7 cellular contexts compared by ENCODE assay signal in the genomic region with DNA sequence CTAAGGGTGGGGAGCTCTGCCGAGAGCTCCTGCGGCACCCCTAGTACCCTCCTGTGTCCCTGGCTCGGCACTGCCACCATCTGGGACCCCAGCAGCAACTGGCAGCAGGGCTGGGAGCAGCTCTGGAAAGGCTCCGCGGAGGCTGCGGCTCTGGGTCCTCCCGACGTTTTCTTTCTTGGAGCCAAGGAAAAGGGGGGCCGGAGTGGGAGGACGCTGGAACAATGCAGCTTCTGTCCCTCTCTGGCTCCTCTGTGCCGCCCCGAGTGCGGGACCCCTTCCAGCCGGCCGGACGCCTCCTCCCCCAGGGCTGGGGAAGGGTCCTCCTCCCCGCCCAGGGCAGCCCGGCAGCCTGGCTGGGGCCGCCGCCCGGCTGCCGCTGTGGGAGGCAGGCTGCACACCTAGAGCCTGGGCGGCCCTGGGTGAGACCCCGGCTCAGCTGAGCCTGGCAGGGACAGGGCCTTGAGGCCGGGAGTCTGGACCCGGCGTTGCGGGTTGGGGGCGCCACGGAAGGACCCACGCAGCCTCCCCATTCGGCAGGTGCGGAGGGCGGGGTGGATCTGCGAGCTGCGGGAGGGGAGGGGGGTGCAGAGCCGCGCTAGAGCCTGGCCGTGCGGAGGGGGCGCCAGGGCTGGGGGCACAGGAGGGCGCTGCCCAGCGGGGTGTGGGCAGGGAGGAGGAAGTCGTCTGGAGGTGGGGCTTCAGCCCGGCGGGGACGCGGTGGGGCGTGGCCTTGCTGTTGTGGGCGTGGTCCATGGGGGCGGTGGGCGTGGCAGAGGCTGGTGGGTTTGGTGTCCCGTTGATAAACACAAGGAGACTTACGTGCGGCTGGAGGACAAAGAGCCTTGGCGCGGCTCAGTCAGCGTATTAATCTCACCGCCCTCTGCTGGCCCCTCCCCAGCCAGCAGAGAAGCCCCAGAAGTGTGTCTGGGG. TPM values are rescaled to one million over a fixed set of nuclear protein-coding genes. Genes with fewer than 3 reads are reported as not detected.
A peak's percentile ranks its signal among the peaks of the same experiment; 100 is the strongest.
DNase-seq lines count a peak whose midpoint lies in the region; ATAC-seq and TF ChIP-seq lines count a peak whose summit lies in the region.

No MANE protein-coding gene starts in this region.

- TF ChIP-seq CTCF in body of pancreas (IDR thresholded peaks at IDR 0.05), result peak in 4 of 7 experiments; percentile 15 to 28 (median 24)

- no peaks in the 10 kb centered on the region for H3K27me3 ChIP-seq in HAP-1 (ENCODE audit: low read depth)
- no peaks in the 10 kb centered on the region for H3K27me3 ChIP-seq in body of pancreas

- H3K4me1 Mint-ChIP-seq in T-helper 2 cell treated with Interferon-gamma antibody and Interleukin-4, amounts not matched to agents 5 μg/mL and 100 μg/mL, for 36 hours (ENCODE audit: low read depth), result no peaks in the 10 kb centered on the region

- no peaks in the 10 kb centered on the region for H3K36me3 ChIP-seq in HAP-1 (replicated peaks)
- H3K36me3 ChIP-seq in body of pancreas (replicated peaks in 1 of 2; ENCODE audit: insufficient read depth in 1 of 2, low read depth in 2 of 2), result no peaks in the 10 kb centered on the region

- peak; percentile 90 to 92 (median 90) for TF ChIP-seq POLR2A in body of pancreas (IDR thresholded peaks at IDR 0.05)

- DNase-seq in HAP-1 (ENCODE audit: low spot score in 2 of 2) (peak; percentile 78 to 93), body of pancreas (peak; percentile 92 to 97 (median 94)), skeletal muscle cell (ENCODE audit: low read depth) (no peak)
- DNase-seq in T-helper 2 cell treated with Interferon-gamma antibody and Interleukin-4, amounts not matched to agents 5 μg/mL and 100 μg/mL, for 36 hours (ENCODE audit: low spot score), result peak; percentile 60

- H3K9me3 ChIP-seq in HAP-1 (no peaks in the 10 kb centered on the region), body of pancreas (no peaks in the 10 kb centered on the region), iPS-18c (ENCODE audit: control insufficient read depth, insufficient read depth, low read length) (peaks cover 2% of the 10 kb centered on the region)

- peak overlapping the region; percentile 93 to 97 (median 95) for H3K27ac ChIP-seq in body of pancreas

- no peak overlapping the region for H3K4me3 Mint-ChIP-seq in T-helper 2 cell treated with Interferon-gamma antibody and Interleukin-4, amounts not matched to agents 5 μg/mL and 100 μg/mL, for 36 hours

- ATAC-seq in body of pancreas, result peak; percentile 71
- no peak for ATAC-seq in HG02981 (IDR thresholded peaks at IDR 0.05; ENCODE audit: unreplicated experiment)
- ATAC-seq in GM18907 (IDR thresholded peaks at IDR 0.05; ENCODE audit: unreplicated experiment), result no peak

- no peaks in the 10 kb centered on the region for H3K27me3 Mint-ChIP-seq in T-helper 2 cell treated with Interferon-gamma antibody and Interleukin-4, amounts not matched to agents 5 μg/mL and 100 μg/mL, for 36 hours (ENCODE audit: low read depth)

- in situ Hi-C loops in HAP-1 (cut with MboI; ENCODE audit: low sequenced_read_pairs), result no loop called here

- WGBS in body of pancreas, 2 donors, result 3 to 4% methylated on average over 26 to 58 of the region's 59 CpGs

- H3K4me1 ChIP-seq in HAP-1, result peaks cover 4% of the 10 kb centered on the region
- peaks cover 62% of the 10 kb centered on the region for H3K4me1 ChIP-seq in body of pancreas

- no peaks in the 10 kb centered on the region for H3K9me3 Mint-ChIP-seq in T-helper 2 cell treated with Interferon-gamma antibody and Interleukin-4, amounts not matched to agents 5 μg/mL and 100 μg/mL, for 36 hours

- no peak overlapping the region for H3K27ac Mint-ChIP-seq in T-helper 2 cell treated with Interferon-gamma antibody and Interleukin-4, amounts not matched to agents 5 μg/mL and 100 μg/mL, for 36 hours

- H3K4me3 ChIP-seq in HAP-1 (no peak overlapping the region), body of pancreas (peak overlapping the region; percentile 6 to 35), iPS-18c (ENCODE audit: insufficient read depth, low read depth, low read length) (peak overlapping the region; percentile 50), skeletal muscle cell (ENCODE audit: low read depth, low read length) (peak overlapping the region; percentile 9)

- intact Hi-C loops in body of pancreas (cut with DNase I), result no loop called here

- H3K36me3 Mint-ChIP-seq in T-helper 2 cell treated with Interferon-gamma antibody and Interleukin-4, amounts not matched to agents 5 μg/mL and 100 μg/mL, for 36 hours (ENCODE audit: low read depth), result no peaks in the 10 kb centered on the region

RNA-seq across cellular contexts. Expression of a gene that starts 15.1 kb away (rescaled TPM):
- 10 to 100 TPM; 15.8 to 23.1 TPM for total RNA-seq in body of pancreas

RNA-seq across cellular contexts. Expression of a gene that starts 21.1 kb away (rescaled TPM):
- 10 to 100 TPM; 24.1 to 31.3 TPM for total RNA-seq in body of pancreas

RNA-seq across cellular contexts. Expression of a gene that starts 31.0 kb away (rescaled TPM):
- total RNA-seq in body of pancreas, result 1 to 10 TPM in 1 of 2 donors, under 1 TPM in 1; 0.78 to 1.3 TPM

RNA-seq across cellular contexts. Expression of a gene that starts 38.6 kb away (rescaled TPM):
- 1 to 10 TPM; 1.3 to 2.3 TPM for total RNA-seq in body of pancreas

RNA-seq across cellular contexts. Expression of a gene that starts 57.5 kb away (rescaled TPM):
- 10 to 100 TPM in 1 of 2 donors, 1 to 10 TPM in 1; 8.8 to 19.1 TPM for total RNA-seq in body of pancreas
